23 cellular contexts compared by ENCODE assay signal in genomic region chr1:242023805-242024204, GRCh38. TPM values are rescaled to one million over a fixed set of nuclear protein-coding genes. Genes with fewer than 3 reads are reported as not detected.
"Had no signal": no experiment of that assay in that cellular context is flagged by ENCODE, and none has a peak within 500 bp of the region (broad histone marks: within the 10 kb centered on the region; RNA-seq: fewer than 3 reads in every experiment).

No MANE protein-coding gene starts in this region.

- H3K4me3 ChIP-seq: coronary artery, esophagus muscularis mucosa, hepatocyte, left ventricle myocardium inferior, ovary, prostate gland, right atrium auricular region, spleen, tibial artery had no signal

- H3K27ac Mint-ChIP-seq: activated CD4-positive, alpha-beta memory T cell treated with anti-CD3 and anti-CD28 coated beads, Interleukin-2, amount 10 ng/mL, durations not matched to agents 7 days and 5 days; activated CD4-positive, alpha-beta T cell treated with anti-CD3 and anti-CD28 coated beads, Interleukin-2, amount 10 ng/mL, durations not matched to agents 24 days and 14 days; activated naive CD8-positive, alpha-beta T cell treated with anti-CD3 and anti-CD28 coated beads, Interleukin-2, amount 50 U/mL, for 24 hours; activated T-helper 1 cell treated with anti-CD3 and anti-CD28 coated beads, Interleukin-12 subunit alpha, Interleukin-12 subunit beta, Interleukin-2, Interleukin-4 antibody, amounts not matched to agents 30 ng/mL and 10 ng/mL and 1 ng/mL, durations not matched to agents 14 hours and 24 hours and 36 hours; nephron; stimulated activated naive CD8-positive, alpha-beta T cell treated with anti-CD3 and anti-CD28 coated beads, Interleukin-15, Interleukin-2, amounts not matched to agents 100 ng/mL and 50 ng/mL, for 24 hours had no signal

- H3K4me1 Mint-ChIP-seq: activated CD4-positive, alpha-beta memory T cell treated with anti-CD3 and anti-CD28 coated beads, Interleukin-2, amount 10 ng/mL, durations not matched to agents 7 days and 5 days; activated CD4-positive, alpha-beta T cell treated with anti-CD3 and anti-CD28 coated beads, Interleukin-2, amount 10 ng/mL, durations not matched to agents 24 days and 14 days; activated naive CD8-positive, alpha-beta T cell treated with anti-CD3 and anti-CD28 coated beads, Interleukin-2, amount 50 U/mL, for 24 hours had no signal

- H3K36me3 ChIP-seq: esophagus muscularis mucosa, left ventricle myocardium inferior, neutrophil, ovary, prostate gland, right atrium auricular region, spleen, tibial artery had no signal

- ATAC-seq: activated CD4-positive, CD25-positive, alpha-beta regulatory T cell treated with anti-CD3 and anti-CD28 coated beads, Interleukin-2, amount 50 U/mL, for 24 hours; activated naive CD8-positive, alpha-beta T cell treated with anti-CD3 and anti-CD28 coated beads, Interleukin-2, amount 50 U/mL, for 24 hours had no signal

- H3K27me3 Mint-ChIP-seq: activated CD4-positive, alpha-beta memory T cell treated with anti-CD3 and anti-CD28 coated beads, Interleukin-2, amount 10 ng/mL, durations not matched to agents 7 days and 5 days; activated CD4-positive, alpha-beta T cell treated with anti-CD3 and anti-CD28 coated beads, Interleukin-2, amount 10 ng/mL, durations not matched to agents 24 days and 14 days; stimulated activated naive CD8-positive, alpha-beta T cell treated with anti-CD3 and anti-CD28 coated beads, Interleukin-15, Interleukin-2, amounts not matched to agents 100 ng/mL and 50 ng/mL, for 24 hours had no signal

- H3K4me3 Mint-ChIP-seq: activated CD4-positive, alpha-beta memory T cell treated with anti-CD3 and anti-CD28 coated beads, Interleukin-2, amount 10 ng/mL, durations not matched to agents 7 days and 5 days; activated CD4-positive, alpha-beta T cell treated with anti-CD3 and anti-CD28 coated beads, Interleukin-2, amount 10 ng/mL, durations not matched to agents 24 days and 14 days; activated naive CD8-positive, alpha-beta T cell treated with anti-CD3 and anti-CD28 coated beads, Interleukin-2, amount 50 U/mL, for 24 hours; activated T-helper 1 cell treated with anti-CD3 and anti-CD28 coated beads, Interleukin-12 subunit alpha, Interleukin-12 subunit beta, Interleukin-2, Interleukin-4 antibody, amounts not matched to agents 30 ng/mL and 10 ng/mL and 1 ng/mL, durations not matched to agents 14 hours and 24 hours and 36 hours; nephron; stimulated activated naive CD8-positive, alpha-beta T cell treated with anti-CD3 and anti-CD28 coated beads, Interleukin-15, Interleukin-2, amounts not matched to agents 100 ng/mL and 50 ng/mL, for 24 hours had no signal

- H3K9me3 ChIP-seq: esophagus muscularis mucosa, neutrophil, ovary, prostate gland, right atrium auricular region, spleen, tibial artery had no signal

- H3K27me3 ChIP-seq: esophagus muscularis mucosa, hepatocyte, neutrophil, ovary, right atrium auricular region, spleen, tibial artery had no signal

- H3K9me3 Mint-ChIP-seq: activated CD4-positive, alpha-beta memory T cell treated with anti-CD3 and anti-CD28 coated beads, Interleukin-2, amount 10 ng/mL, durations not matched to agents 7 days and 5 days; activated CD4-positive, alpha-beta T cell treated with anti-CD3 and anti-CD28 coated beads, Interleukin-2, amount 10 ng/mL, durations not matched to agents 24 days and 14 days; activated naive CD8-positive, alpha-beta T cell treated with anti-CD3 and anti-CD28 coated beads, Interleukin-2, amount 50 U/mL, for 24 hours; activated T-helper 1 cell treated with anti-CD3 and anti-CD28 coated beads, Interleukin-12 subunit alpha, Interleukin-12 subunit beta, Interleukin-2, Interleukin-4 antibody, amounts not matched to agents 30 ng/mL and 10 ng/mL and 1 ng/mL, durations not matched to agents 14 hours and 24 hours and 36 hours; stimulated activated naive CD8-positive, alpha-beta T cell treated with anti-CD3 and anti-CD28 coated beads, Interleukin-15, Interleukin-2, amounts not matched to agents 100 ng/mL and 50 ng/mL, for 24 hours had no signal

- DNase-seq: activated CD4-positive, alpha-beta memory T cell treated with anti-CD3 and anti-CD28 coated beads, Interleukin-2, amount 10 ng/mL, durations not matched to agents 7 days and 5 days; activated CD4-positive, alpha-beta T cell treated with anti-CD3 and anti-CD28 coated beads, Interleukin-2, amount 10 ng/mL, durations not matched to agents 24 days and 14 days; activated gamma-delta T cell; activated naive CD4-positive, alpha-beta T cell treated with anti-CD3 and anti-CD28 coated beads, Interleukin-2, amount 50 U/mL, for 16 hours; activated naive CD8-positive, alpha-beta T cell treated with anti-CD3 and anti-CD28 coated beads, Interleukin-2, amount 50 U/mL, for 24 hours; cerebellar nuclear complex; glutamatergic neuron; left ventricle myocardium inferior; ovary; spleen; stimulated activated CD4-positive, alpha-beta T cell treated with anti-CD3 and anti-CD28 coated beads, Interleukin-4, amount 100 ng/mL, for 1 hour; tibial artery had no signal

- H3K4me1 ChIP-seq: esophagus muscularis mucosa, left ventricle myocardium inferior, prostate gland, right atrium auricular region, spleen, tibial artery had no signal

- H3K27ac ChIP-seq: coronary artery, esophagus muscularis mucosa, hepatocyte, left ventricle myocardium inferior, neutrophil, ovary, prostate gland, right atrium auricular region, spleen, tibial artery had no signal

RNA-seq across cellular contexts. Expression of gene MAP1LC3C, which starts 24.9 kb away (rescaled TPM):
- total RNA-seq: activated CD4-positive, alpha-beta memory T cell treated with anti-CD3 and anti-CD28 coated beads, Interleukin-2, amount 10 ng/mL, durations not matched to agents 7 days and 5 days; activated CD4-positive, alpha-beta T cell treated with anti-CD3 and anti-CD28 coated beads, Interleukin-2, amount 10 ng/mL, durations not matched to agents 24 days and 14 days; activated T-helper 1 cell treated with anti-CD3 and anti-CD28 coated beads, Interleukin-12 subunit alpha, Interleukin-12 subunit beta, Interleukin-2, Interleukin-4 antibody, amounts not matched to agents 30 ng/mL and 10 ng/mL and 1 ng/mL, durations not matched to agents 14 hours and 24 hours and 36 hours; prostate gland; right atrium auricular region; ureter had no signal
